ENCODE assay signal across 1 cellular context in the genomic region with DNA sequence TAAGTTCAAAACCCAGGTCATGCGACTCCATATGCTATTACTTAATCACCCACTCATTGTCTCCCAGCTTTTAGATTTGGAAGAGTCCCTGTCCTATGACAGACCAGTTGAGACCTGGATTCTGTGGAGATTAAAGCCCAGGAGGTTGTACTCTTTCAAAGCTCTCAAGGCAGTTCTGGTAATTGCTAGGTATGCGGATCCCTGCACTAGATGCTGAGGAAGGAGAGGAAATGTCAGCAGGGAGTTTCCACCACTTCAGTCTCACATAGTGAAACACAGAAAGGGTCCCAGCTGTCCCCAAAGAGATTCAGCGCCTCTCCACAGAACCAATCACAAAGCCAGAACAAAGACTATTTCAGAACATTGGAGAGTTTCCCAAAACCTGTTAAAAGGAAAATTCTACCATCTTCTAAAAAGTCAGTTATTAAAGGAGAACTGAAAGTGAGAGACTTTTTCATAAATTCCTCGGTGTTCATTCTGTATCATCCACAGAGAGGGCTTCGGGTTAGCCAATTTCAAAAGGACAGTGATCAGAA.
TF ChIP-seq lines count a peak whose summit lies in the region.

No MANE protein-coding gene starts in this region.

TF ChIP-seq in GM23338, 12 proteins besides CTCF, POLR2A, EP300 and RAD21 (continued from another document):
- TF ChIP-seq, protein P1, sequence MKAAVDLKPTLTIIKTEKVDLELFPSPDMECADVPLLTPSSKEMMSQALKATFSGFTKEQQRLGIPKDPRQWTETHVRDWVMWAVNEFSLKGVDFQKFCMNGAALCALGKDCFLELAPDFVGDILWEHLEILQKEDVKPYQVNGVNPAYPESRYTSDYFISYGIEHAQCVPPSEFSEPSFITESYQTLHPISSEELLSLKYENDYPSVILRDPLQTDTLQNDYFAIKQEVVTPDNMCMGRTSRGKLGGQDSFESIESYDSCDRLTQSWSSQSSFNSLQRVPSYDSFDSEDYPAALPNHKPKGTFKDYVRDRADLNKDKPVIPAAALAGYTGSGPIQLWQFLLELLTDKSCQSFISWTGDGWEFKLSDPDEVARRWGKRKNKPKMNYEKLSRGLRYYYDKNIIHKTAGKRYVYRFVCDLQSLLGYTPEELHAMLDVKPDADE (IDR thresholded peaks at IDR 0.05) = no peak
- no peak for TF ChIP-seq POLR2AphosphoS5 (IDR thresholded peaks at IDR 0.05; ENCODE audit: low read depth)
- no peak for TF ChIP-seq ZNF331 (CRISPR knock-in tag; IDR thresholded peaks at IDR 0.05; ENCODE audit: low read depth)
- no peak for TF ChIP-seq EZH2 (IDR thresholded peaks at IDR 0.05; ENCODE audit: low read depth, unreplicated experiment)
- no peak for TF ChIP-seq CREB1 (CRISPR knock-in tag; IDR thresholded peaks at IDR 0.05; ENCODE audit: low read depth)
- TF ChIP-seq NANOG (IDR thresholded peaks at IDR 0.05; ENCODE audit: borderline replicate concordance) = no peak
- no peak for TF ChIP-seq EZH2phosphoT487 (IDR thresholded peaks at IDR 0.05; ENCODE audit: unreplicated experiment)
- TF ChIP-seq, protein P2, sequence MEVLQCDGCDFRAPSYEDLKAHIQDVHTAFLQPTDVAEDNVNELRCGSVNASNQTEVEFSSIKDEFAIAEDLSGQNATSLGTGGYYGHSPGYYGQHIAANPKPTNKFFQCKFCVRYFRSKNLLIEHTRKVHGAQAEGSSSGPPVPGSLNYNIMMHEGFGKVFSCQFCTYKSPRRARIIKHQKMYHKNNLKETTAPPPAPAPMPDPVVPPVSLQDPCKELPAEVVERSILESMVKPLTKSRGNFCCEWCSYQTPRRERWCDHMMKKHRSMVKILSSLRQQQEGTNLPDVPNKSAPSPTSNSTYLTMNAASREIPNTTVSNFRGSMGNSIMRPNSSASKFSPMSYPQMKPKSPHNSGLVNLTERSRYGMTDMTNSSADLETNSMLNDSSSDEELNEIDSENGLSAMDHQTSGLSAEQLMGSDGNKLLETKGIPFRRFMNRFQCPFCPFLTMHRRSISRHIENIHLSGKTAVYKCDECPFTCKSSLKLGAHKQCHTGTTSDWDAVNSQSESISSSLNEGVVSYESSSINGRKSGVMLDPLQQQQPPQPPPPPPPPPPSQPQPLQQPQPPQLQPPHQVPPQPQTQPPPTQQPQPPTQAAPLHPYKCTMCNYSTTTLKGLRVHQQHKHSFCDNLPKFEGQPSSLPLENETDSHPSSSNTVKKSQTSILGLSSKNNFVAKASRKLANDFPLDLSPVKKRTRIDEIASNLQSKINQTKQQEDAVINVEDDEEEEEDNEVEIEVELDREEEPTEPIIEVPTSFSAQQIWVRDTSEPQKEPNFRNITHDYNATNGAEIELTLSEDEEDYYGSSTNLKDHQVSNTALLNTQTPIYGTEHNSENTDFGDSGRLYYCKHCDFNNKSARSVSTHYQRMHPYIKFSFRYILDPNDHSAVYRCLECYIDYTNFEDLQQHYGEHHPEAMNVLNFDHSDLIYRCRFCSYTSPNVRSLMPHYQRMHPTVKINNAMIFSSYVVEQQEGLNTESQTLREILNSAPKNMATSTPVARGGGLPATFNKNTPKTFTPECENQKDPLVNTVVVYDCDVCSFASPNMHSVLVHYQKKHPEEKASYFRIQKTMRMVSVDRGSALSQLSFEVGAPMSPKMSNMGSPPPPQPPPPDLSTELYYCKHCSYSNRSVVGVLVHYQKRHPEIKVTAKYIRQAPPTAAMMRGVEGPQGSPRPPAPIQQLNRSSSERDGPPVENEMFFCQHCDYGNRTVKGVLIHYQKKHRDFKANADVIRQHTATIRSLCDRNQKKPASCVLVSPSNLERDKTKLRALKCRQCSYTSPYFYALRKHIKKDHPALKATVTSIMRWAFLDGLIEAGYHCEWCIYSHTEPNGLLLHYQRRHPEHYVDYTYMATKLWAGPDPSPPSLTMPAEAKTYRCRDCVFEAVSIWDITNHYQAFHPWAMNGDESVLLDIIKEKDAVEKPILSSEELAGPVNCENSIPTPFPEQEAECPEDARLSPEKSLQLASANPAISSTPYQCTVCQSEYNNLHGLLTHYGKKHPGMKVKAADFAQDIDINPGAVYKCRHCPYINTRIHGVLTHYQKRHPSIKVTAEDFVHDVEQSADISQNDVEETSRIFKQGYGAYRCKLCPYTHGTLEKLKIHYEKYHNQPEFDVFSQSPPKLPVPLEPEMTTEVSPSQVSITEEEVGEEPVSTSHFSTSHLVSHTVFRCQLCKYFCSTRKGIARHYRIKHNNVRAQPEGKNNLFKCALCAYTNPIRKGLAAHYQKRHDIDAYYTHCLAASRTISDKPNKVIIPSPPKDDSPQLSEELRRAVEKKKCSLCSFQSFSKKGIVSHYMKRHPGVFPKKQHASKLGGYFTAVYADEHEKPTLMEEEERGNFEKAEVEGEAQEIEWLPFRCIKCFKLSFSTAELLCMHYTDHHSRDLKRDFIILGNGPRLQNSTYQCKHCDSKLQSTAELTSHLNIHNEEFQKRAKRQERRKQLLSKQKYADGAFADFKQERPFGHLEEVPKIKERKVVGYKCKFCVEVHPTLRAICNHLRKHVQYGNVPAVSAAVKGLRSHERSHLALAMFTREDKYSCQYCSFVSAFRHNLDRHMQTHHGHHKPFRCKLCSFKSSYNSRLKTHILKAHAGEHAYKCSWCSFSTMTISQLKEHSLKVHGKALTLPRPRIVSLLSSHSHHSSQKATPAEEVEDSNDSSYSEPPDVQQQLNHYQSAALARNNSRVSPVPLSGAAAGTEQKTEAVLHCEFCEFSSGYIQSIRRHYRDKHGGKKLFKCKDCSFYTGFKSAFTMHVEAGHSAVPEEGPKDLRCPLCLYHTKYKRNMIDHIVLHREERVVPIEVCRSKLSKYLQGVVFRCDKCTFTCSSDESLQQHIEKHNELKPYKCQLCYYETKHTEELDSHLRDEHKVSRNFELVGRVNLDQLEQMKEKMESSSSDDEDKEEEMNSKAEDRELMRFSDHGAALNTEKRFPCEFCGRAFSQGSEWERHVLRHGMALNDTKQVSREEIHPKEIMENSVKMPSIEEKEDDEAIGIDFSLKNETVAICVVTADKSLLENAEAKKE (CRISPR knock-in tag; IDR thresholded peaks at IDR 0.05) = no peak
